ENCODE assay signal across 1 cellular context in the genomic region with DNA sequence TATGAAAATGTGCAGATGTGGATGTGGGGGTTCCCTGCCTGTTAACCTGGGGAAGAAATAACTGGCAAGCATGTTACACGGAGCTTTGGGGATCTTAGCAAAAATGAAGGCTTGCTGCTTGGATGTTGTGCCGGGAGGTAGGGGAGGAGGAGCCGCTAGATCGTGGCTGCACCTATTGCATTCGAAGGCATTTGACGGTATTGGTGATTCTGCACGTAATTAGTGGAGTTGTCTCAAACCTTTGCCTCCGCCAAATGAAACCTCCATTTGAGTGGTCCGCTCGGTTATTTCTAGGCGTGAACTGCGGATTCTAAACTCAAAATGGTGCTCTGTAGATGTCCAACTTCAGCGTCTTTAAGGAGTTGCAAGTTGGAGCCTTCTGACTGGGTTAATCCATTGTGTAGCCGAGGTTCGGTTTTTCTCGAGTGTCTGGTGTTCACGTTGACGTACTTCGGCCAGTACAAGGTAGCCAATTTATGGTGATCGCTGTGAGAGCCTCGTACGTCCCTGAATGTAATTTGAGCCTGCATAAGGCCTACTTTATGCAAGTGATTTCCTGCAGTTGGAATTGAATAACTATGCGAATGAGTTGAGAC.
TF ChIP-seq lines count a peak whose summit lies in the region.

No MANE protein-coding gene starts in this region.

TF ChIP-seq in HepG2, 621 proteins besides CTCF, POLR2A, EP300 and RAD21 (continued from another document and continues in another):
- TF ChIP-seq, protein P1, sequence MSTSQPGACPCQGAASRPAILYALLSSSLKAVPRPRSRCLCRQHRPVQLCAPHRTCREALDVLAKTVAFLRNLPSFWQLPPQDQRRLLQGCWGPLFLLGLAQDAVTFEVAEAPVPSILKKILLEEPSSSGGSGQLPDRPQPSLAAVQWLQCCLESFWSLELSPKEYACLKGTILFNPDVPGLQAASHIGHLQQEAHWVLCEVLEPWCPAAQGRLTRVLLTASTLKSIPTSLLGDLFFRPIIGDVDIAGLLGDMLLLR (CRISPR knock-in tag; IDR thresholded peaks at IDR 0.05), result no peak
- TF ChIP-seq ZNF562 (CRISPR knock-in tag; IDR thresholded peaks at IDR 0.05; ENCODE audit: borderline replicate concordance) (no peak), ZSCAN31 (CRISPR knock-in tag; IDR thresholded peaks at IDR 0.05; ENCODE audit: low read depth) (0 out of 2 replicates have a peak, but pooled peaks have one; percentile 18), SNAI1 (CRISPR knock-in tag; IDR thresholded peaks at IDR 0.05; ENCODE audit: borderline replicate concordance) (no peak), CENPT (CRISPR knock-in tag; IDR thresholded peaks at IDR 0.05; ENCODE audit: low read depth) (no peak), SAFB2 (CRISPR knock-in tag; IDR thresholded peaks at IDR 0.05; ENCODE audit: borderline replicate concordance, low read depth) (no peak), POGZ (CRISPR knock-in tag; IDR thresholded peaks at IDR 0.05) (no peak), ZNF136 (CRISPR knock-in tag; IDR thresholded peaks at IDR 0.05; ENCODE audit: low read depth) (0 out of 2 replicates have a peak, but pooled peaks have one; percentile 34), SRF (IDR thresholded peaks at IDR 0.05; ENCODE audit: low read depth, low read length) (no peak), MAFG (CRISPR knock-in tag; IDR thresholded peaks at IDR 0.05) (no peak), SIX1 (CRISPR knock-in tag; IDR thresholded peaks at IDR 0.05; ENCODE audit: borderline replicate concordance) (peak; percentile 62; the same call in 1 of the 2 replicates), ZNF260 (CRISPR knock-in tag; IDR thresholded peaks at IDR 0.05; ENCODE audit: borderline replicate concordance, low read depth) (no peak), JUND (CRISPR knock-in tag; IDR thresholded peaks at IDR 0.05) (no peak), HOXD1 (CRISPR knock-in tag; IDR thresholded peaks at IDR 0.05) (no peak), TP53 (CRISPR knock-in tag; conservative IDR thresholded peaks at IDR 0.05) (no peak), ZNF232 (CRISPR knock-in tag; IDR thresholded peaks at IDR 0.05; ENCODE audit: borderline replicate concordance) (no peak; the same call in 1 of the 2 replicates), NR3C1 (CRISPR knock-in tag; IDR thresholded peaks at IDR 0.05) (no peak), ZNF17 (CRISPR knock-in tag; IDR thresholded peaks at IDR 0.05) (no peak), SP1 (IDR thresholded peaks at IDR 0.05) (no peak), SP1 (CRISPR knock-in tag; IDR thresholded peaks at IDR 0.05) (no peak), SUZ12 (IDR thresholded peaks at IDR 0.05; ENCODE audit: low read depth, low read length) (no peak), REXO4 (CRISPR knock-in tag; IDR thresholded peaks at IDR 0.05; ENCODE audit: borderline replicate concordance) (no peak), CBX2 (IDR thresholded peaks at IDR 0.05; ENCODE audit: low read depth, low read length) (0 out of 2 replicates have a peak, but pooled peaks have one; percentile 22), CBX2 (CRISPR knock-in tag; IDR thresholded peaks at IDR 0.05; ENCODE audit: low read depth) (no peak)
- TF ChIP-seq, protein P2, sequence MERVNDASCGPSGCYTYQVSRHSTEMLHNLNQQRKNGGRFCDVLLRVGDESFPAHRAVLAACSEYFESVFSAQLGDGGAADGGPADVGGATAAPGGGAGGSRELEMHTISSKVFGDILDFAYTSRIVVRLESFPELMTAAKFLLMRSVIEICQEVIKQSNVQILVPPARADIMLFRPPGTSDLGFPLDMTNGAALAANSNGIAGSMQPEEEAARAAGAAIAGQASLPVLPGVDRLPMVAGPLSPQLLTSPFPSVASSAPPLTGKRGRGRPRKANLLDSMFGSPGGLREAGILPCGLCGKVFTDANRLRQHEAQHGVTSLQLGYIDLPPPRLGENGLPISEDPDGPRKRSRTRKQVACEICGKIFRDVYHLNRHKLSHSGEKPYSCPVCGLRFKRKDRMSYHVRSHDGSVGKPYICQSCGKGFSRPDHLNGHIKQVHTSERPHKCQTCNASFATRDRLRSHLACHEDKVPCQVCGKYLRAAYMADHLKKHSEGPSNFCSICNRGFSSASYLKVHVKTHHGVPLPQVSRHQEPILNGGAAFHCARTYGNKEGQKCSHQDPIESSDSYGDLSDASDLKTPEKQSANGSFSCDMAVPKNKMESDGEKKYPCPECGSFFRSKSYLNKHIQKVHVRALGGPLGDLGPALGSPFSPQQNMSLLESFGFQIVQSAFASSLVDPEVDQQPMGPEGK (CRISPR knock-in tag; IDR thresholded peaks at IDR 0.05), result no peak
- TF ChIP-seq, protein P3, sequence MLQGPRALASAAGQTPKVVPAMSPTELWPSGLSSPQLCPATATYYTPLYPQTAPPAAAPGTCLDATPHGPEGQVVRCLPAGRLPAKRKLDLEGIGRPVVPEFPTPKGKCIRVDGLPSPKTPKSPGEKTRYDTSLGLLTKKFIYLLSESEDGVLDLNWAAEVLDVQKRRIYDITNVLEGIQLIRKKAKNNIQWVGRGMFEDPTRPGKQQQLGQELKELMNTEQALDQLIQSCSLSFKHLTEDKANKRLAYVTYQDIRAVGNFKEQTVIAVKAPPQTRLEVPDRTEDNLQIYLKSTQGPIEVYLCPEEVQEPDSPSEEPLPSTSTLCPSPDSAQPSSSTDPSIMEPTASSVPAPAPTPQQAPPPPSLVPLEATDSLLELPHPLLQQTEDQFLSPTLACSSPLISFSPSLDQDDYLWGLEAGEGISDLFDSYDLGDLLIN (CRISPR knock-in tag; IDR thresholded peaks at IDR 0.05; ENCODE audit: borderline replicate concordance), result no peak
- TF ChIP-seq, protein P4, sequence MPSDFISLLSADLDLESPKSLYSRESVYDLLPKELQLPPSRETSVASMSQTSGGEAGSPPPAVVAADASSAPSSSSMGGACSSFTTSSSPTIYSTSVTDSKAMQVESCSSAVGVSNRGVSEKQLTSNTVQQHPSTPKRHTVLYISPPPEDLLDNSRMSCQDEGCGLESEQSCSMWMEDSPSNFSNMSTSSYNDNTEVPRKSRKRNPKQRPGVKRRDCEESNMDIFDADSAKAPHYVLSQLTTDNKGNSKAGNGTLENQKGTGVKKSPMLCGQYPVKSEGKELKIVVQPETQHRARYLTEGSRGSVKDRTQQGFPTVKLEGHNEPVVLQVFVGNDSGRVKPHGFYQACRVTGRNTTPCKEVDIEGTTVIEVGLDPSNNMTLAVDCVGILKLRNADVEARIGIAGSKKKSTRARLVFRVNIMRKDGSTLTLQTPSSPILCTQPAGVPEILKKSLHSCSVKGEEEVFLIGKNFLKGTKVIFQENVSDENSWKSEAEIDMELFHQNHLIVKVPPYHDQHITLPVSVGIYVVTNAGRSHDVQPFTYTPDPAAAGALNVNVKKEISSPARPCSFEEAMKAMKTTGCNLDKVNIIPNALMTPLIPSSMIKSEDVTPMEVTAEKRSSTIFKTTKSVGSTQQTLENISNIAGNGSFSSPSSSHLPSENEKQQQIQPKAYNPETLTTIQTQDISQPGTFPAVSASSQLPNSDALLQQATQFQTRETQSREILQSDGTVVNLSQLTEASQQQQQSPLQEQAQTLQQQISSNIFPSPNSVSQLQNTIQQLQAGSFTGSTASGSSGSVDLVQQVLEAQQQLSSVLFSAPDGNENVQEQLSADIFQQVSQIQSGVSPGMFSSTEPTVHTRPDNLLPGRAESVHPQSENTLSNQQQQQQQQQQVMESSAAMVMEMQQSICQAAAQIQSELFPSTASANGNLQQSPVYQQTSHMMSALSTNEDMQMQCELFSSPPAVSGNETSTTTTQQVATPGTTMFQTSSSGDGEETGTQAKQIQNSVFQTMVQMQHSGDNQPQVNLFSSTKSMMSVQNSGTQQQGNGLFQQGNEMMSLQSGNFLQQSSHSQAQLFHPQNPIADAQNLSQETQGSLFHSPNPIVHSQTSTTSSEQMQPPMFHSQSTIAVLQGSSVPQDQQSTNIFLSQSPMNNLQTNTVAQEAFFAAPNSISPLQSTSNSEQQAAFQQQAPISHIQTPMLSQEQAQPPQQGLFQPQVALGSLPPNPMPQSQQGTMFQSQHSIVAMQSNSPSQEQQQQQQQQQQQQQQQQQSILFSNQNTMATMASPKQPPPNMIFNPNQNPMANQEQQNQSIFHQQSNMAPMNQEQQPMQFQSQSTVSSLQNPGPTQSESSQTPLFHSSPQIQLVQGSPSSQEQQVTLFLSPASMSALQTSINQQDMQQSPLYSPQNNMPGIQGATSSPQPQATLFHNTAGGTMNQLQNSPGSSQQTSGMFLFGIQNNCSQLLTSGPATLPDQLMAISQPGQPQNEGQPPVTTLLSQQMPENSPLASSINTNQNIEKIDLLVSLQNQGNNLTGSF (CRISPR knock-in tag; IDR thresholded peaks at IDR 0.05), result no peak
- TF ChIP-seq, protein P5, sequence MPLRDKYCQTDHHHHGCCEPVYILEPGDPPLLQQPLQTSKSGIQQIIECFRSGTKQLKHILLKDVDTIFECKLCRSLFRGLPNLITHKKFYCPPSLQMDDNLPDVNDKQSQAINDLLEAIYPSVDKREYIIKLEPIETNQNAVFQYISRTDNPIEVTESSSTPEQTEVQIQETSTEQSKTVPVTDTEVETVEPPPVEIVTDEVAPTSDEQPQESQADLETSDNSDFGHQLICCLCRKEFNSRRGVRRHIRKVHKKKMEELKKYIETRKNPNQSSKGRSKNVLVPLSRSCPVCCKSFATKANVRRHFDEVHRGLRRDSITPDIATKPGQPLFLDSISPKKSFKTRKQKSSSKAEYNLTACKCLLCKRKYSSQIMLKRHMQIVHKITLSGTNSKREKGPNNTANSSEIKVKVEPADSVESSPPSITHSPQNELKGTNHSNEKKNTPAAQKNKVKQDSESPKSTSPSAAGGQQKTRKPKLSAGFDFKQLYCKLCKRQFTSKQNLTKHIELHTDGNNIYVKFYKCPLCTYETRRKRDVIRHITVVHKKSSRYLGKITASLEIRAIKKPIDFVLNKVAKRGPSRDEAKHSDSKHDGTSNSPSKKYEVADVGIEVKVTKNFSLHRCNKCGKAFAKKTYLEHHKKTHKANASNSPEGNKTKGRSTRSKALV (CRISPR knock-in tag; IDR thresholded peaks at IDR 0.05), result no peak
- TF ChIP-seq, protein P6, sequence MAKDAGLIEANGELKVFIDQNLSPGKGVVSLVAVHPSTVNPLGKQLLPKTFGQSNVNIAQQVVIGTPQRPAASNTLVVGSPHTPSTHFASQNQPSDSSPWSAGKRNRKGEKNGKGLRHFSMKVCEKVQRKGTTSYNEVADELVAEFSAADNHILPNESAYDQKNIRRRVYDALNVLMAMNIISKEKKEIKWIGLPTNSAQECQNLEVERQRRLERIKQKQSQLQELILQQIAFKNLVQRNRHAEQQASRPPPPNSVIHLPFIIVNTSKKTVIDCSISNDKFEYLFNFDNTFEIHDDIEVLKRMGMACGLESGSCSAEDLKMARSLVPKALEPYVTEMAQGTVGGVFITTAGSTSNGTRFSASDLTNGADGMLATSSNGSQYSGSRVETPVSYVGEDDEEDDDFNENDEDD (CRISPR knock-in tag; IDR thresholded peaks at IDR 0.05; ENCODE audit: borderline replicate concordance), result peak; percentile 40; the same call in 1 of the 2 replicates
- TF ChIP-seq, protein P7, sequence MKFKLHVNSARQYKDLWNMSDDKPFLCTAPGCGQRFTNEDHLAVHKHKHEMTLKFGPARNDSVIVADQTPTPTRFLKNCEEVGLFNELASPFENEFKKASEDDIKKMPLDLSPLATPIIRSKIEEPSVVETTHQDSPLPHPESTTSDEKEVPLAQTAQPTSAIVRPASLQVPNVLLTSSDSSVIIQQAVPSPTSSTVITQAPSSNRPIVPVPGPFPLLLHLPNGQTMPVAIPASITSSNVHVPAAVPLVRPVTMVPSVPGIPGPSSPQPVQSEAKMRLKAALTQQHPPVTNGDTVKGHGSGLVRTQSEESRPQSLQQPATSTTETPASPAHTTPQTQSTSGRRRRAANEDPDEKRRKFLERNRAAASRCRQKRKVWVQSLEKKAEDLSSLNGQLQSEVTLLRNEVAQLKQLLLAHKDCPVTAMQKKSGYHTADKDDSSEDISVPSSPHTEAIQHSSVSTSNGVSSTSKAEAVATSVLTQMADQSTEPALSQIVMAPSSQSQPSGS (CRISPR knock-in tag; IDR thresholded peaks at IDR 0.05), result no peak
- TF ChIP-seq, protein P8, sequence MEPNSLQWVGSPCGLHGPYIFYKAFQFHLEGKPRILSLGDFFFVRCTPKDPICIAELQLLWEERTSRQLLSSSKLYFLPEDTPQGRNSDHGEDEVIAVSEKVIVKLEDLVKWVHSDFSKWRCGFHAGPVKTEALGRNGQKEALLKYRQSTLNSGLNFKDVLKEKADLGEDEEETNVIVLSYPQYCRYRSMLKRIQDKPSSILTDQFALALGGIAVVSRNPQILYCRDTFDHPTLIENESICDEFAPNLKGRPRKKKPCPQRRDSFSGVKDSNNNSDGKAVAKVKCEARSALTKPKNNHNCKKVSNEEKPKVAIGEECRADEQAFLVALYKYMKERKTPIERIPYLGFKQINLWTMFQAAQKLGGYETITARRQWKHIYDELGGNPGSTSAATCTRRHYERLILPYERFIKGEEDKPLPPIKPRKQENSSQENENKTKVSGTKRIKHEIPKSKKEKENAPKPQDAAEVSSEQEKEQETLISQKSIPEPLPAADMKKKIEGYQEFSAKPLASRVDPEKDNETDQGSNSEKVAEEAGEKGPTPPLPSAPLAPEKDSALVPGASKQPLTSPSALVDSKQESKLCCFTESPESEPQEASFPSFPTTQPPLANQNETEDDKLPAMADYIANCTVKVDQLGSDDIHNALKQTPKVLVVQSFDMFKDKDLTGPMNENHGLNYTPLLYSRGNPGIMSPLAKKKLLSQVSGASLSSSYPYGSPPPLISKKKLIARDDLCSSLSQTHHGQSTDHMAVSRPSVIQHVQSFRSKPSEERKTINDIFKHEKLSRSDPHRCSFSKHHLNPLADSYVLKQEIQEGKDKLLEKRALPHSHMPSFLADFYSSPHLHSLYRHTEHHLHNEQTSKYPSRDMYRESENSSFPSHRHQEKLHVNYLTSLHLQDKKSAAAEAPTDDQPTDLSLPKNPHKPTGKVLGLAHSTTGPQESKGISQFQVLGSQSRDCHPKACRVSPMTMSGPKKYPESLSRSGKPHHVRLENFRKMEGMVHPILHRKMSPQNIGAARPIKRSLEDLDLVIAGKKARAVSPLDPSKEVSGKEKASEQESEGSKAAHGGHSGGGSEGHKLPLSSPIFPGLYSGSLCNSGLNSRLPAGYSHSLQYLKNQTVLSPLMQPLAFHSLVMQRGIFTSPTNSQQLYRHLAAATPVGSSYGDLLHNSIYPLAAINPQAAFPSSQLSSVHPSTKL (CRISPR knock-in tag; IDR thresholded peaks at IDR 0.05), result 0 out of 2 replicates have a peak, but pooled peaks have one; percentile 9
